ENCODE assay signal across 8 cellular contexts in the genomic region with DNA sequence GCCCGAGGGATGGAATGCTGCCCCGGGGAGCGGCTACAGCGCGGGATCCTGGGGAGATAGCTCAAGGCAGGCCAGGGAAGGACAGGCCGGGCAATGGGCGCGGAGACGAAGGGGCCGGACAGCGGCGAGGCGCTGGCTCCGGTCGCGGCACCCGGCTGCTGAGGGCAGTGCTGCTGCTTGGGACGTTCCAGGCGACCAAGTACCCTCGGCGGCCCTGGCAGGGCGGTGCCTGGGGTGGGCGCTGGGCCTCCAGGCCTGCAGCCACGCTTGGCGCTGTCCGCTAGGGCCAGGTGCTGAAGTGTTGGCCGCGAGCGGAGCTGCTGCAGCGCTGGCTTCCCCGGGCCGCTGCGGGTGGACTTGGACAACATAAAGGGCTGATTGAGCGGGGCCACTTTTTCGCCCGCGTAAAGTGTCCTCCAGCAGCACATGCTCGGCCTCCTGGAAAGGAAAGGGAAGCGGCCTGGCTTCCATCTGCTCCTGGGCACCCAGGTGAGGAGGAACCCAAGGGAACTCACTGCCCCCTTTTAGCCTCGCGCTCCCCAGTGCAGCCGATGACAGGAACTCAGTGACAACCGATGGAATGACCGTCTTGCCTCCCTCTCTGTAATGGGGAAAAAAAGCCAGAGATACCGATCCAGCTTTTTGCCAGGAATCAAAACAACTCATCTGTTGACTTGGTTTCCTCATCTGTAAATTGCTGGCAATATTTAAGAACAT. TPM values are rescaled to one million over a fixed set of nuclear protein-coding genes. Genes with fewer than 3 reads are reported as not detected.
DNase-seq lines count a peak whose midpoint lies in the region; ATAC-seq and TF ChIP-seq lines count a peak whose summit lies in the region.

No MANE protein-coding gene starts in this region.

- H3K9me3 ChIP-seq in heart left ventricle = no peaks in the 10 kb centered on the region
- no peaks in the 10 kb centered on the region for H3K9me3 ChIP-seq in prostate gland

- peaks cover 24% of the 10 kb centered on the region for H3K27me3 Mint-ChIP-seq in activated T-helper 17 cell treated with anti-CD3 and anti-CD28 coated beads, Interleukin-2, amount 50 U/mL, for 72 hours

- H3K27me3 ChIP-seq in heart left ventricle (peaks cover 0 to 8% (median 0%) of the 10 kb centered on the region in 9 donors), prostate gland (replicated peaks; ENCODE audit: insufficient read depth) (no peaks in the 10 kb centered on the region)

- intact Hi-C loops in heart left ventricle (cut with DNase I) = loop anchor here in 1 of 10 donors (2.0 kb wide), 1 partner anchor 55 kb away; no protein-coding TSS in a partner anchor
- intact Hi-C loops in prostate gland (cut with DNase I) = no loop called here

- no peaks in the 10 kb centered on the region for H3K4me1 Mint-ChIP-seq in activated T-helper 17 cell treated with anti-CD3 and anti-CD28 coated beads, Interleukin-2, amount 50 U/mL, for 72 hours

- TF ChIP-seq POLR2A in heart left ventricle (IDR thresholded peaks at IDR 0.05) (no peak), prostate gland (IDR thresholded peaks at IDR 0.05) (no peak)

- no peaks in the 10 kb centered on the region for H3K9me3 Mint-ChIP-seq in activated T-helper 17 cell treated with anti-CD3 and anti-CD28 coated beads, Interleukin-2, amount 50 U/mL, for 72 hours

- H3K27ac Mint-ChIP-seq in activated T-helper 17 cell treated with anti-CD3 and anti-CD28 coated beads, Interleukin-2, amount 50 U/mL, for 72 hours = no peak overlapping the region

- peak; percentile 23 for ATAC-seq in activated T-helper 17 cell treated with anti-CD3 and anti-CD28 coated beads, Interleukin-2, amount 50 U/mL, for 72 hours (replicated peaks)
- peak; percentile 75 to 98 (median 94) for ATAC-seq in heart left ventricle
- no peak for ATAC-seq in GM21390 (IDR thresholded peaks at IDR 0.05; ENCODE audit: unreplicated experiment)

- TF ChIP-seq CTCF in heart left ventricle (IDR thresholded peaks at IDR 0.05) (no peak), prostate gland (IDR thresholded peaks at IDR 0.05) (no peak)

- WGBS in heart left ventricle, 4 donors = 9 to 24% (median 10%) methylated on average over 24 to 45 of the region's 45 CpGs
- WGBS in prostate gland = 14% methylated on average over 35 of the region's 45 CpGs

- H3K27ac ChIP-seq in heart left ventricle = no peak overlapping the region
- no peak overlapping the region for H3K27ac ChIP-seq in prostate gland

- H3K4me3 ChIP-seq in heart left ventricle = no peak overlapping the region
- H3K4me3 ChIP-seq in prostate gland = no peak overlapping the region

- H3K36me3 Mint-ChIP-seq in activated T-helper 17 cell treated with anti-CD3 and anti-CD28 coated beads, Interleukin-2, amount 50 U/mL, for 72 hours (ENCODE audit: low read depth) = no peaks in the 10 kb centered on the region

- no peak overlapping the region for H3K4me3 Mint-ChIP-seq in activated T-helper 17 cell treated with anti-CD3 and anti-CD28 coated beads, Interleukin-2, amount 50 U/mL, for 72 hours

- DNase-seq in AG08396 (ENCODE audit: low spot score) (peak; percentile 70), HT1080 (ENCODE audit: low read depth) (peak; percentile 61), heart left ventricle (peak; percentile 57 to 81 (median 75)), prostate gland (ENCODE audit: low spot score) (peak; percentile 47), cortex of kidney (lab: John Stamatoyannopoulos, UW) (no peak), NCI-H1694 treated with DMSO at 0.1 percent for 48 hours (lab: John Stamatoyannopoulos, UW) (no peak)

- H3K36me3 ChIP-seq in heart left ventricle (no peaks in the 10 kb centered on the region), prostate gland (no peaks in the 10 kb centered on the region)

- H3K4me1 ChIP-seq in heart left ventricle (peaks cover 0 to 6% (median 0%) of the 10 kb centered on the region in 12 donors), prostate gland (replicated peaks) (no peaks in the 10 kb centered on the region)

RNA-seq across cellular contexts. Expression of a gene that starts 23.7 kb away (rescaled TPM):
- not detected in 2 replicates for total RNA-seq in HT1080 (2014; rRNA removed; shearing (Covaris generic))
- not detected in 2 replicates for polyA plus RNA-seq in HT1080 (2015; cell fraction: cytosol; rRNA removed)
- 0.10 TPM in 1 of 2 replicates, not detected in the other for polyA plus RNA-seq in HT1080 (2015; cell fraction: nucleus; rRNA removed)
- not detected for total RNA-seq in activated T-helper 17 cell treated with anti-CD3 and anti-CD28 coated beads, Interleukin-2, amount 50 U/mL, for 72 hours
- total RNA-seq in heart left ventricle = not detected
- not detected for polyA plus RNA-seq in heart left ventricle
- 1 to 10 TPM in 1 of 2 donors, under 1 TPM in 1; 0.51 to 5.5 TPM for total RNA-seq in prostate gland

RNA-seq across cellular contexts. Expression of a gene that starts 53.4 kb away (rescaled TPM):
- 10.8 and 18.0 TPM in 2 replicates for total RNA-seq in HT1080 (2014; rRNA removed; shearing (Covaris generic))
- polyA plus RNA-seq in HT1080 (2015; cell fraction: cytosol; rRNA removed) = 7.5 and 7.7 TPM in 2 replicates
- 4.3 and 6.2 TPM in 2 replicates for polyA plus RNA-seq in HT1080 (2015; cell fraction: nucleus; rRNA removed)
- 10 to 100 TPM in 1 of 2 donors, 1 to 10 TPM in 1; 9.4 to 16.5 TPM for total RNA-seq in activated T-helper 17 cell treated with anti-CD3 and anti-CD28 coated beads, Interleukin-2, amount 50 U/mL, for 72 hours
- total RNA-seq in heart left ventricle (10 to 100 TPM in 5 of 9 donors, 1 to 10 TPM in 4; 4.3 to 18.3 (median 10.1) TPM), prostate gland (10 to 100 TPM; 93.2 to 99.4 TPM)
- 1 to 10 TPM; 4.3 to 4.4 TPM for polyA plus RNA-seq in heart left ventricle

Comparison
In these comparisons a context has a peak if more than half of its experiments do, and no peak if none do; other contexts are left out.
1. DNase-seq: peak in AG08396 (single experiment), HT1080 (single experiment), heart left ventricle (5 of 5) and prostate gland (single experiment); none in cortex of kidney (single experiment) and NCI-H1694 treated with DMSO at 0.1 percent for 48 hours (single experiment).